Comparison of ENCODE assay signal across 1 cellular context in genomic region chr1:183730107-183730724, GRCh38.
TF ChIP-seq lines count a peak whose summit lies in the region.

No MANE protein-coding gene starts in this region.

TF ChIP-seq in GM12878, 131 proteins besides CTCF, POLR2A, EP300 and RAD21:
- TF ChIP-seq IKZF1 (conservative IDR thresholded peaks at IDR 0.05) (0 out of 2 replicates have a peak, but pooled peaks have one; percentile 25), USF1 (IDR thresholded peaks at IDR 0.05; ENCODE audit: borderline replicate concordance, extremely low read length, insufficient read depth, low read depth, low read length) (no peak), IKZF2 (IDR thresholded peaks at IDR 0.05) (peak in 1 of 2 experiments; percentile 23; a peak in 1 of 4 replicates), CEBPB (IDR thresholded peaks at IDR 0.05; ENCODE audit: borderline replicate concordance in 1 of 2, low read depth in 2 of 2, low read length in 2 of 2) (no peak), BCL3 (IDR thresholded peaks at IDR 0.05; ENCODE audit: borderline replicate concordance, insufficient read depth, low read depth, low read length, poor library complexity, severe bottlenecking) (no peak), RUNX3 (IDR thresholded peaks at IDR 0.05; ENCODE audit: low read length) (peak; percentile 48; the same call in 1 of the 2 replicates)
